1 cellular context compared by ENCODE assay signal in the genomic region with DNA sequence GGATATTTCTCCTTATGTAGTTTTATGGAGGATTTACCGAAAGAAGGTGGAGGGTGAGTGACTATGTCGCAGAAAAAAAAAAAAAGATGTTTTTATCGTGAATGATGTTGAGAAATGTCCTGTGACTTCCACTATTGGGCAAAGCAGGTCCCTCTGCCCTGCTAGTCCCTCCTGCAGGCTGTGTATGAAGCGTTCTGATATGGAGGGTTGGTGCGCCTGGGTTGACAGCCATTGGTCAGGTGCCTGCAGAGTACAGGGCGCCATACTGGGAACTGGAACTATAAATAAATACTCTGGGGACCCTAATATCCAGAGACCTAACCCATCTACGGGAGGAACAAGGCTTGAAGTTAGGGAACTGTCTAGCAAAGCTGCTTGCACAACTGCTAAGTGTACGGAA.
TF ChIP-seq lines count a peak whose summit lies in the region.

No MANE protein-coding gene starts in this region.

TF ChIP-seq in GM23338, 12 proteins besides CTCF, POLR2A, EP300 and RAD21 (continued from another document):
- TF ChIP-seq ZNF462 (CRISPR knock-in tag; IDR thresholded peaks at IDR 0.05) (no peak), CREB1 (CRISPR knock-in tag; IDR thresholded peaks at IDR 0.05; ENCODE audit: low read depth) (no peak), JUNB (IDR thresholded peaks at IDR 0.05; ENCODE audit: unreplicated experiment) (no peak)
